Comparison of ENCODE assay signal across 36 cellular contexts in the genomic region with DNA sequence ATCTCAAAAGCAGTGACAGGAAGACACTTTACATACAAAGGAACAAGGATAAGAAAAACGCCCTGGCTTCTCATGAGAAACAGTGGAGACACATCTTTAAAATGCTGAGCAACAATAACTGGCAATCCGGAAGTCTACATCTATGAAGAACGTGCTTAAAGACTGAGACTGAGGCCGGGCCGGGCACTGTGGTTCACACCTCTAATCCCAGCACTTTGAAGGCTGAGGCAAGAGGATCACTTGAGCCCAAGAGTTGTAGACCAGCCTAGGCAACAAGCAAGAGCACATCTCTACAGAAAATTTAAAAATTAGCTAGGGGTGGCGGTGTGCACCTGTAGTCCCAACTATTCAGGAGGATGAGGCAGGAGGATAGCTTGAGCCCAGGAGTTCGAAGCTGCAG. TPM values are rescaled to one million over a fixed set of nuclear protein-coding genes. Genes with fewer than 3 reads are reported as not detected.
"Had no signal": no experiment of that assay in that cellular context is flagged by ENCODE, and none has a peak within 500 bp of the region (broad histone marks: within the 10 kb centered on the region; RNA-seq: fewer than 3 reads in every experiment).

No MANE protein-coding gene starts in this region.

- H3K9ac ChIP-seq: parathyroid adenoma had no signal

- H3K4me3 ChIP-seq: ovary, psoas muscle, right lobe of liver, skin epidermis, smooth muscle cell, spleen, suprapubic skin, testis, tibial artery, transverse colon, upper lobe of right lung, uterus had no signal

- H3K36me3 ChIP-seq: neutrophil, ovary, right lobe of liver, spleen, suprapubic skin, tibial artery, transverse colon, upper lobe of right lung, uterus had no signal

- ATAC-seq: naive thymus-derived CD8-positive, alpha-beta T cell; natural killer cell treated with Interleukin-12 subunit alpha and Interleukin-12 subunit beta and Interleukin-15 and Interleukin-18, amount 100 ng/mL, for 72 hours; psoas muscle; right cardiac atrium; right lobe of liver; stimulated activated memory B cell treated with anti-CD40 and anti-IgM and Interleukin-4, amounts not matched to agents 10 μg/mL and 1 μg/mL and 100 μg/mL, for 72 hours; stimulated activated naive CD8-positive, alpha-beta T cell treated with anti-CD3 and anti-CD28 coated beads, Interleukin-15, amount 100 ng/mL, for 72 hours; stimulated activated naive CD8-positive, alpha-beta T cell treated with anti-CD3 and anti-CD28 coated beads, Interleukin-15, Interleukin-2, amounts not matched to agents 100 U/mL and 50 U/mL, for 24 hours; upper lobe of right lung had no signal

- H3K27ac Mint-ChIP-seq: nephron progenitor cell; progenitor cell of endocrine pancreas; stimulated activated memory B cell treated with anti-CD40 and anti-IgM and Interleukin-4, amounts not matched to agents 10 μg/mL and 1 μg/mL and 100 μg/mL, for 72 hours; type B pancreatic cell had no signal

- H3K27ac ChIP-seq: neutrophil, ovary, parathyroid adenoma, psoas muscle, right lobe of liver, skin epidermis, spleen, suprapubic skin, testis, tibial artery, transverse colon, upper lobe of right lung, uterus had no signal

- H3K4me1 ChIP-seq: parathyroid adenoma, psoas muscle, right lobe of liver, spleen, suprapubic skin, testis, tibial artery, transverse colon, upper lobe of right lung, uterus had no signal

- H3K9me3 Mint-ChIP-seq: naive thymus-derived CD8-positive, alpha-beta T cell; natural killer cell treated with Interleukin-12 subunit alpha and Interleukin-12 subunit beta and Interleukin-15 and Interleukin-18, amount 100 ng/mL, for 72 hours; nephron progenitor cell; neural crest cell; stimulated activated memory B cell treated with anti-CD40 and anti-IgM and Interleukin-4, amounts not matched to agents 10 μg/mL and 1 μg/mL and 100 μg/mL, for 72 hours; stimulated activated naive CD8-positive, alpha-beta T cell treated with anti-CD3 and anti-CD28 coated beads, Interleukin-15, amount 100 ng/mL, for 72 hours; type B pancreatic cell had no signal

- H3K27me3 Mint-ChIP-seq: stimulated activated naive CD8-positive, alpha-beta T cell treated with anti-CD3 and anti-CD28 coated beads, Interleukin-15, amount 100 ng/mL, for 72 hours had no signal

- DNase-seq: naive thymus-derived CD8-positive, alpha-beta T cell; nephron progenitor cell; nucleus accumbens; ovary; psoas muscle; right cardiac atrium; right lobe of liver; spleen; stimulated activated CD4-positive, alpha-beta T cell treated with anti-CD3 and anti-CD28 coated beads, Interleukin-12 subunit alpha, Interleukin-12 subunit beta, amount 100 ng/mL, for 4 hours; stimulated activated CD4-positive, alpha-beta T cell treated with anti-CD3 and anti-CD28 coated beads, Interleukin-1b, Interleukin-23, amount 100 ng/mL, for 48 hours; stimulated activated CD4-positive, alpha-beta T cell treated with anti-CD3 and anti-CD28 coated beads, Interleukin-4, amount 100 ng/mL, for 1 hour; stimulated activated CD4-positive, alpha-beta T cell treated with anti-CD3 and anti-CD28 coated beads, Interleukin-4, amount 100 ng/mL, for 4 hours; stimulated activated CD8-positive, alpha-beta memory T cell treated with anti-CD3 and anti-CD28 coated beads, Interleukin-4, amount 100 ng/mL, for 48 hours; stimulated activated naive CD4-positive, alpha-beta T cell; stimulated activated naive CD8-positive, alpha-beta T cell treated with anti-CD3 and anti-CD28 coated beads, Interleukin-15, amount 100 ng/mL, for 72 hours; stimulated activated naive CD8-positive, alpha-beta T cell treated with anti-CD3 and anti-CD28 coated beads, Interleukin-15, Interleukin-2, amounts not matched to agents 100 U/mL and 50 U/mL, for 24 hours; substantia nigra; testis; tibial artery; transverse colon; upper lobe of right lung; uterus had no signal

- H3K9me3 ChIP-seq: neutrophil, ovary, psoas muscle, right lobe of liver, spleen, suprapubic skin, testis, tibial artery, transverse colon, upper lobe of right lung, uterus had no signal

- H3K4me1 Mint-ChIP-seq: stimulated activated memory B cell treated with anti-CD40 and anti-IgM and Interleukin-4, amounts not matched to agents 10 μg/mL and 1 μg/mL and 100 μg/mL, for 72 hours had no signal

- H3K36me3 Mint-ChIP-seq: naive thymus-derived CD8-positive, alpha-beta T cell; natural killer cell treated with Interleukin-12 subunit alpha and Interleukin-12 subunit beta and Interleukin-15 and Interleukin-18, amount 100 ng/mL, for 72 hours; stimulated activated memory B cell treated with anti-CD40 and anti-IgM and Interleukin-4, amounts not matched to agents 10 μg/mL and 1 μg/mL and 100 μg/mL, for 72 hours; type B pancreatic cell had no signal

- H3K4me3 Mint-ChIP-seq: naive thymus-derived CD8-positive, alpha-beta T cell; natural killer cell treated with Interleukin-12 subunit alpha and Interleukin-12 subunit beta and Interleukin-15 and Interleukin-18, amount 100 ng/mL, for 72 hours; nephron progenitor cell; neural crest cell; stimulated activated memory B cell treated with anti-CD40 and anti-IgM and Interleukin-4, amounts not matched to agents 10 μg/mL and 1 μg/mL and 100 μg/mL, for 72 hours; stimulated activated naive CD8-positive, alpha-beta T cell treated with anti-CD3 and anti-CD28 coated beads, Interleukin-15, amount 100 ng/mL, for 72 hours; type B pancreatic cell had no signal

RNA-seq across cellular contexts. Expression of a gene that starts 2.1 kb away (rescaled TPM):
- total RNA-seq: naive thymus-derived CD8-positive, alpha-beta T cell; natural killer cell treated with Interleukin-12 subunit alpha and Interleukin-12 subunit beta and Interleukin-15 and Interleukin-18, amount 100 ng/mL, for 72 hours; neural crest cell; omental fat pad; ovary; progenitor cell of endocrine pancreas; psoas muscle; renal cortical epithelial cell; right cardiac atrium; right lobe of liver; smooth muscle cell; spleen; testis; transverse colon; upper lobe of right lung; urinary bladder had no signal
- polyA plus RNA-seq: naive thymus-derived CD8-positive, alpha-beta T cell; ovary; psoas muscle; right cardiac atrium; smooth muscle cell; spleen; thymus; urinary bladder had no signal

RNA-seq across cellular contexts. Expression of a gene that starts 12.9 kb away (rescaled TPM):
- total RNA-seq: naive thymus-derived CD8-positive, alpha-beta T cell; natural killer cell treated with Interleukin-12 subunit alpha and Interleukin-12 subunit beta and Interleukin-15 and Interleukin-18, amount 100 ng/mL, for 72 hours; neural crest cell; omental fat pad; ovary; progenitor cell of endocrine pancreas; psoas muscle; renal cortical epithelial cell; right cardiac atrium; right lobe of liver; smooth muscle cell; spleen; testis; transverse colon; upper lobe of right lung; urinary bladder; uterus had no signal
- polyA plus RNA-seq: naive thymus-derived CD8-positive, alpha-beta T cell; ovary; psoas muscle; right cardiac atrium; smooth muscle cell; spleen; thymus; urinary bladder had no signal

RNA-seq across cellular contexts. Expression of a gene that starts 17.4 kb away (rescaled TPM):
- total RNA-seq: naive thymus-derived CD8-positive, alpha-beta T cell; natural killer cell treated with Interleukin-12 subunit alpha and Interleukin-12 subunit beta and Interleukin-15 and Interleukin-18, amount 100 ng/mL, for 72 hours; neural crest cell; omental fat pad; ovary; progenitor cell of endocrine pancreas; psoas muscle; renal cortical epithelial cell; right cardiac atrium; right lobe of liver; smooth muscle cell; spleen; transverse colon; upper lobe of right lung; urinary bladder; uterus had no signal
- polyA plus RNA-seq: naive thymus-derived CD8-positive, alpha-beta T cell; ovary; psoas muscle; right cardiac atrium; smooth muscle cell; spleen; thymus; urinary bladder had no signal

RNA-seq across cellular contexts. Expression of a gene that starts 26.3 kb away (rescaled TPM):
- total RNA-seq: naive thymus-derived CD8-positive, alpha-beta T cell; natural killer cell treated with Interleukin-12 subunit alpha and Interleukin-12 subunit beta and Interleukin-15 and Interleukin-18, amount 100 ng/mL, for 72 hours; neural crest cell; omental fat pad; ovary; progenitor cell of endocrine pancreas; psoas muscle; renal cortical epithelial cell; right cardiac atrium; right lobe of liver; smooth muscle cell; spleen; testis; transverse colon; upper lobe of right lung; urinary bladder; uterus had no signal
- polyA plus RNA-seq: naive thymus-derived CD8-positive, alpha-beta T cell; ovary; psoas muscle; right cardiac atrium; smooth muscle cell; spleen; thymus; urinary bladder had no signal

RNA-seq across cellular contexts. Expression of a gene that starts 27.3 kb away (rescaled TPM):
- total RNA-seq: naive thymus-derived CD8-positive, alpha-beta T cell; natural killer cell treated with Interleukin-12 subunit alpha and Interleukin-12 subunit beta and Interleukin-15 and Interleukin-18, amount 100 ng/mL, for 72 hours; neural crest cell; progenitor cell of endocrine pancreas; psoas muscle; renal cortical epithelial cell; right lobe of liver; smooth muscle cell; transverse colon had no signal
- polyA plus RNA-seq: psoas muscle had no signal
